ENCODE assay signal across 22 cellular contexts in the genomic region with DNA sequence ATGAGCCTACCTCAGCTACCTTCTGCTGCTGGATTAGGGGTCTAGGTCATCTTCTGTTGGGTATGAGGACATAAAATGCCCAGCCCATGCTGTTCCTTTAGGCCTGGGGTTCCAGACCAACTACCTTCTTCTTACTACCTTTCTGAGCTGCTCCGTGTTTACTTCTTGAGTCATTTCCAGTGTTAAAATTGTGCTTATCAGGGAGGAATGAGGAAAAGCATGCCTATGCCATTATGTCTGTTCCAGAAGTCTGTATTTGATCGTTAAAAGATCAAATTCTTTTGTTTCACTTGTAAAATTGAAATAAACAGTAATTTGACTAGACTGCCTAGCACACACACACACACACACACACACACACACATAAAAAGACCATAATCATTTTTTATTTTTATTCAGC.
"Had no signal": no experiment of that assay in that cellular context is flagged by ENCODE, and none has a peak within 500 bp of the region (broad histone marks: within the 10 kb centered on the region; RNA-seq: fewer than 3 reads in every experiment).

No MANE protein-coding gene starts in this region.

- H2AFZ ChIP-seq: parathyroid adenoma had no signal

- H3K27ac Mint-ChIP-seq: immature natural killer cell; naive thymus-derived CD4-positive, alpha-beta T cell; nephron progenitor cell; stimulated activated memory B cell treated with anti-CD40 and anti-IgM and Interleukin-4, amounts not matched to agents 10 μg/mL and 1 μg/mL and 100 μg/mL, for 72 hours; stimulated activated naive CD8-positive, alpha-beta T cell treated with anti-CD3 and anti-CD28 coated beads, Interleukin-15, Interleukin-2, amounts not matched to agents 100 ng/mL and 50 ng/mL, for 24 hours had no signal

- H3K27me3 Mint-ChIP-seq: naive thymus-derived CD4-positive, alpha-beta T cell; stimulated activated memory B cell treated with anti-CD40 and anti-IgM and Interleukin-4, amounts not matched to agents 10 μg/mL and 1 μg/mL and 100 μg/mL, for 72 hours; stimulated activated naive CD8-positive, alpha-beta T cell treated with anti-CD3 and anti-CD28 coated beads, Interleukin-15, Interleukin-2, amounts not matched to agents 100 ng/mL and 50 ng/mL, for 24 hours had no signal

- H3K27ac ChIP-seq: colonic mucosa, esophagus muscularis mucosa, gastroesophageal sphincter, parathyroid adenoma, prostate gland, right lobe of liver, spleen, tibial artery, upper lobe of right lung, vagina had no signal

- H3K36me3 Mint-ChIP-seq: immature natural killer cell; naive thymus-derived CD4-positive, alpha-beta T cell; stimulated activated memory B cell treated with anti-CD40 and anti-IgM and Interleukin-4, amounts not matched to agents 10 μg/mL and 1 μg/mL and 100 μg/mL, for 72 hours had no signal

- H3K36me3 ChIP-seq: colonic mucosa, esophagus muscularis mucosa, gastroesophageal sphincter, prostate gland, right lobe of liver, spleen, tibial artery, upper lobe of right lung, vagina had no signal

- H3K9me3 ChIP-seq: colonic mucosa, esophagus muscularis mucosa, gastroesophageal sphincter, prostate gland, right lobe of liver, spleen, tibial artery, upper lobe of right lung, vagina had no signal

- H3K9ac ChIP-seq: parathyroid adenoma had no signal

- H3K4me1 ChIP-seq: colonic mucosa, esophagus muscularis mucosa, gastroesophageal sphincter, parathyroid adenoma, prostate gland, right lobe of liver, spleen, tibial artery, upper lobe of right lung, vagina had no signal

- DNase-seq: colonic mucosa; effector CD8-positive, alpha-beta T cell; foreskin fibroblast; immature natural killer cell; kidney; naive thymus-derived CD4-positive, alpha-beta T cell; nephron progenitor cell; retina; right lobe of liver; spleen; stimulated activated CD4-positive, alpha-beta T cell treated with anti-CD3 and anti-CD28 coated beads, Interleukin-15, amount 100 ng/mL, for 24 hours; stimulated activated CD4-positive, alpha-beta T cell treated with anti-CD3 and anti-CD28 coated beads, Interleukin-1b, Interleukin-23, amount 100 ng/mL, for 48 hours; stimulated activated CD4-positive, alpha-beta T cell treated with anti-CD3 and anti-CD28 coated beads, Interleukin-4, amount 100 ng/mL, for 24 hours; tibial artery; upper lobe of right lung had no signal

- H3K4me3 ChIP-seq: colonic mucosa, esophagus muscularis mucosa, gastroesophageal sphincter, prostate gland, right lobe of liver, spleen, tibial artery, upper lobe of right lung, vagina had no signal

- H3K27me3 ChIP-seq: colonic mucosa, esophagus muscularis mucosa, gastroesophageal sphincter, right lobe of liver, spleen, tibial artery, upper lobe of right lung, vagina had no signal

- H3K4me1 Mint-ChIP-seq: immature natural killer cell; naive thymus-derived CD4-positive, alpha-beta T cell; nephron progenitor cell; stimulated activated memory B cell treated with anti-CD40 and anti-IgM and Interleukin-4, amounts not matched to agents 10 μg/mL and 1 μg/mL and 100 μg/mL, for 72 hours had no signal

- H3K9me3 Mint-ChIP-seq: nephron progenitor cell had no signal

- H3K4me3 Mint-ChIP-seq: immature natural killer cell; naive thymus-derived CD4-positive, alpha-beta T cell; nephron progenitor cell; stimulated activated memory B cell treated with anti-CD40 and anti-IgM and Interleukin-4, amounts not matched to agents 10 μg/mL and 1 μg/mL and 100 μg/mL, for 72 hours; stimulated activated naive CD8-positive, alpha-beta T cell treated with anti-CD3 and anti-CD28 coated beads, Interleukin-15, Interleukin-2, amounts not matched to agents 100 ng/mL and 50 ng/mL, for 24 hours had no signal

- ATAC-seq: gastroesophageal sphincter; naive thymus-derived CD4-positive, alpha-beta T cell; right lobe of liver; stimulated activated memory B cell treated with anti-CD40 and anti-IgM and Interleukin-4, amounts not matched to agents 10 μg/mL and 1 μg/mL and 100 μg/mL, for 72 hours; upper lobe of right lung had no signal
